Comparison of ENCODE assay signal across 1 cellular context in the genomic region with DNA sequence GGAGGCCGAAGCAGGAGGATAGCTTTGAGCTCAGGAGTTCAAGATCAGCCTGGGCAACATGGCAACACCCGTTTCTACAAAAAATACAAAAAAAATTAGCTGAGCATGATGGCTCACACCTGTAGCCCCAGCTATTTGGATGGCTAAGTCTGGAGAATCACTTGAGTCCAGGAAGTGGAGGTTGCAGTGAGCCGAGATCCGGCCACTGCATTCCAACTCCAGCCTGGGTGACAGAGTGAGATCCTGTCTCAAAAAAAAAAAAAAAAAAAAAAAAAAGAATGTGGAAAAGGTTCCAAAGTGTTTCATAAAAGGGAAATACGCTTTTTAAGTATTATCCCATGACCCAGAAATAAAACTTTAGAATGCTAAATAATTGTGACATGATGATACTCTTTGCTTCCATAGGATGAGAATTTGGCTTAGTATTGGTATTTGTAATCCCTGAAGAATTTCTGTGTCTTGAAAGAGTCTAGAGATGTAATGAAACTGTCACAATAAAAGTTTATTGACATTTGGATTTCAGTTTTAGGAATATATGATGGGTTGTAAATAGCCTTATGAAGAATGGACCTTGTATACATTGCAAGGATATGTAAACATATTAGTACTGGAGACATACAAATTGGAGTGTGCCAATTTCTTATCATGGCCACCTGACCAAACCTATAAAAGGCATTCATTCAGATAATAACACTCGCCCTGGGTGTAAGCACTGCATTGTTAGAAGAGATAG.
TF ChIP-seq lines count a peak whose summit lies in the region.

No MANE protein-coding gene starts in this region.

TF ChIP-seq in HEK293, 187 proteins besides CTCF, POLR2A, EP300 and RAD21 (continued from another document):
- TF ChIP-seq, protein P1, sequence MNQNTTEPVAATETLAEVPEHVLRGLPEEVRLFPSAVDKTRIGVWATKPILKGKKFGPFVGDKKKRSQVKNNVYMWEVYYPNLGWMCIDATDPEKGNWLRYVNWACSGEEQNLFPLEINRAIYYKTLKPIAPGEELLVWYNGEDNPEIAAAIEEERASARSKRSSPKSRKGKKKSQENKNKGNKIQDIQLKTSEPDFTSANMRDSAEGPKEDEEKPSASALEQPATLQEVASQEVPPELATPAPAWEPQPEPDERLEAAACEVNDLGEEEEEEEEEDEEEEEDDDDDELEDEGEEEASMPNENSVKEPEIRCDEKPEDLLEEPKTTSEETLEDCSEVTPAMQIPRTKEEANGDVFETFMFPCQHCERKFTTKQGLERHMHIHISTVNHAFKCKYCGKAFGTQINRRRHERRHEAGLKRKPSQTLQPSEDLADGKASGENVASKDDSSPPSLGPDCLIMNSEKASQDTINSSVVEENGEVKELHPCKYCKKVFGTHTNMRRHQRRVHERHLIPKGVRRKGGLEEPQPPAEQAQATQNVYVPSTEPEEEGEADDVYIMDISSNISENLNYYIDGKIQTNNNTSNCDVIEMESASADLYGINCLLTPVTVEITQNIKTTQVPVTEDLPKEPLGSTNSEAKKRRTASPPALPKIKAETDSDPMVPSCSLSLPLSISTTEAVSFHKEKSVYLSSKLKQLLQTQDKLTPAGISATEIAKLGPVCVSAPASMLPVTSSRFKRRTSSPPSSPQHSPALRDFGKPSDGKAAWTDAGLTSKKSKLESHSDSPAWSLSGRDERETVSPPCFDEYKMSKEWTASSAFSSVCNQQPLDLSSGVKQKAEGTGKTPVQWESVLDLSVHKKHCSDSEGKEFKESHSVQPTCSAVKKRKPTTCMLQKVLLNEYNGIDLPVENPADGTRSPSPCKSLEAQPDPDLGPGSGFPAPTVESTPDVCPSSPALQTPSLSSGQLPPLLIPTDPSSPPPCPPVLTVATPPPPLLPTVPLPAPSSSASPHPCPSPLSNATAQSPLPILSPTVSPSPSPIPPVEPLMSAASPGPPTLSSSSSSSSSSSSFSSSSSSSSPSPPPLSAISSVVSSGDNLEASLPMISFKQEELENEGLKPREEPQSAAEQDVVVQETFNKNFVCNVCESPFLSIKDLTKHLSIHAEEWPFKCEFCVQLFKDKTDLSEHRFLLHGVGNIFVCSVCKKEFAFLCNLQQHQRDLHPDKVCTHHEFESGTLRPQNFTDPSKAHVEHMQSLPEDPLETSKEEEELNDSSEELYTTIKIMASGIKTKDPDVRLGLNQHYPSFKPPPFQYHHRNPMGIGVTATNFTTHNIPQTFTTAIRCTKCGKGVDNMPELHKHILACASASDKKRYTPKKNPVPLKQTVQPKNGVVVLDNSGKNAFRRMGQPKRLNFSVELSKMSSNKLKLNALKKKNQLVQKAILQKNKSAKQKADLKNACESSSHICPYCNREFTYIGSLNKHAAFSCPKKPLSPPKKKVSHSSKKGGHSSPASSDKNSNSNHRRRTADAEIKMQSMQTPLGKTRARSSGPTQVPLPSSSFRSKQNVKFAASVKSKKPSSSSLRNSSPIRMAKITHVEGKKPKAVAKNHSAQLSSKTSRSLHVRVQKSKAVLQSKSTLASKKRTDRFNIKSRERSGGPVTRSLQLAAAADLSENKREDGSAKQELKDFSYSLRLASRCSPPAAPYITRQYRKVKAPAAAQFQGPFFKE (tag by site-specific recombination; IDR thresholded peaks at IDR 0.05; ENCODE audit: borderline replicate concordance), result no peak
- no peak for TF ChIP-seq ZNF112 (tag by site-specific recombination; IDR thresholded peaks at IDR 0.05)
- no peak for TF ChIP-seq SETDB1 (IDR thresholded peaks at IDR 0.05; ENCODE audit: insufficient read length, low read length)
